1 cellular context compared by ENCODE assay signal in the genomic region with DNA sequence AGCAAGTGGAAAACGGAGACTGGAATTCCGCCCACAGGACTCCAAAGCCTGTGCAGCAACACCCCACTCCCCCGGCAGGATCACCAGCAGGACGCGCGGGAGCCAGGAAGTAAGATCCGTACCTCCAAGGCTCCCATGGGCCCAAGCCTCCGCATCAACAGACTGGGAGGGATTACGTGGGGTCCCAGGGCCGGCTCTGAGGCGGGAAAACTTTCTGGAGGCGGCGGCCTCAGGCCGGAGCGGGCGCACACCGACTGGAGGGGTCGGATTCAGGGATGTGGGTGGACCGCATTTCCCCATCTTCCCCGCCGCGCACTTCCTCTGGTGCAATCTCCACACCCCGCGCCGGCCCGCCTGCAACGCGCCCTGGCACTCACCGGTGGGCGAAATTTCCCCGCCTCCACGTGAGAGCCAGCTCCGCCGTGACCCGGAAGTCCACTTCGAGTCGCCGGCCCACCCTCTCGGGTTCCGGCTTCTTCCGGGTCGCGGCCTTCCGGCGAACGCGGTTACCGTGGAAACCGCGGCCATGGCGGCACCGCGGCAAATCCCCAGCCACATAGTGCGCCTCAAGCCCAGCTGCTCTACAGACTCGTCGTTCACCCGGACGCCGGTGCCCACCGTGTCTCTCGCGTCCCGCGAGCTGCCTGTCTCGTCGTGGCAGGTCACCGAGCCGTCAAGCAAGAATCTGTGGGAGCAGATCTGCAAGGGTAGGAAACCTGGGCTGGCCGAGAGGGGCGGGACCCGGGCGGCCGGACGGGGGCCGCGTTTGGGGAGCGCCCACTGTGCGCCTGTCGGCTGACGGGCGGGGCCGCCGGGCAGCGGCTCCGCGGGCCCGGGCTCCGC.
A peak's percentile ranks its signal among the peaks of the same experiment; 100 is the strongest.
TF ChIP-seq lines count a peak whose summit lies in the region.

A gene with protein sequence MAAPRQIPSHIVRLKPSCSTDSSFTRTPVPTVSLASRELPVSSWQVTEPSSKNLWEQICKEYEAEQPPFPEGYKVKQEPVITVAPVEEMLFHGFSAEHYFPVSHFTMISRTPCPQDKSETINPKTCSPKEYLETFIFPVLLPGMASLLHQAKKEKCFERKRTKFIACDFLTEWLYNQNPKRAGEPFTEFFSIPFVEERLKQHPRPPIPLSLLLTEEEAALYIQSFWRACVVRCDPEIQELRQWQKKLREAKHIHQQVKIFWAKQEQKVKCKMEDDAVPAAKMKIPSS (plus strand): TSS at position 491 of the 843 bp plus-strand sequence. CDS start 36 bp downstream, at position 527.
KNOP1 (minus strand) TSS at position 447 of the 843 bp plus-strand sequence. CDS start 3,192 bp downstream, outside the sequence.

TF ChIP-seq in K562, 482 proteins besides CTCF, POLR2A, EP300 and RAD21 (continued from another document and continues in another):
- TF ChIP-seq HDAC8 (tag; IDR thresholded peaks at IDR 0.05) = no peak
- peak; percentile 87 for TF ChIP-seq POLR2G (IDR thresholded peaks at IDR 0.05; ENCODE audit: low read depth, low read length)
- TF ChIP-seq, protein P1, sequence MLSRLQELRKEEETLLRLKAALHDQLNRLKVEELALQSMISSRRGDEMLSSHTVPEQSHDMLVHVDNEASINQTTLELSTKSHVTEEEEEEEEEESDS (CRISPR knock-in tag; IDR thresholded peaks at IDR 0.05) = no peak
- TF ChIP-seq, protein P2, sequence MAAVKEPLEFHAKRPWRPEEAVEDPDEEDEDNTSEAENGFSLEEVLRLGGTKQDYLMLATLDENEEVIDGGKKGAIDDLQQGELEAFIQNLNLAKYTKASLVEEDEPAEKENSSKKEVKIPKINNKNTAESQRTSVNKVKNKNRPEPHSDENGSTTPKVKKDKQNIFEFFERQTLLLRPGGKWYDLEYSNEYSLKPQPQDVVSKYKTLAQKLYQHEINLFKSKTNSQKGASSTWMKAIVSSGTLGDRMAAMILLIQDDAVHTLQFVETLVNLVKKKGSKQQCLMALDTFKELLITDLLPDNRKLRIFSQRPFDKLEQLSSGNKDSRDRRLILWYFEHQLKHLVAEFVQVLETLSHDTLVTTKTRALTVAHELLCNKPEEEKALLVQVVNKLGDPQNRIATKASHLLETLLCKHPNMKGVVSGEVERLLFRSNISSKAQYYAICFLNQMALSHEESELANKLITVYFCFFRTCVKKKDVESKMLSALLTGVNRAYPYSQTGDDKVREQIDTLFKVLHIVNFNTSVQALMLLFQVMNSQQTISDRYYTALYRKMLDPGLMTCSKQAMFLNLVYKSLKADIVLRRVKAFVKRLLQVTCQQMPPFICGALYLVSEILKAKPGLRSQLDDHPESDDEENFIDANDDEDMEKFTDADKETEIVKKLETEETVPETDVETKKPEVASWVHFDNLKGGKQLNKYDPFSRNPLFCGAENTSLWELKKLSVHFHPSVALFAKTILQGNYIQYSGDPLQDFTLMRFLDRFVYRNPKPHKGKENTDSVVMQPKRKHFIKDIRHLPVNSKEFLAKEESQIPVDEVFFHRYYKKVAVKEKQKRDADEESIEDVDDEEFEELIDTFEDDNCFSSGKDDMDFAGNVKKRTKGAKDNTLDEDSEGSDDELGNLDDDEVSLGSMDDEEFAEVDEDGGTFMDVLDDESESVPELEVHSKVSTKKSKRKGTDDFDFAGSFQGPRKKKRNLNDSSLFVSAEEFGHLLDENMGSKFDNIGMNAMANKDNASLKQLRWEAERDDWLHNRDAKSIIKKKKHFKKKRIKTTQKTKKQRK (IDR thresholded peaks at IDR 0.05; ENCODE audit: borderline replicate concordance, low read depth, low read length) = no peak
- no peak for TF ChIP-seq BCL6 (CRISPR knock-in tag; IDR thresholded peaks at IDR 0.05)
- TF ChIP-seq SAFB (IDR thresholded peaks at IDR 0.05; ENCODE audit: borderline replicate concordance, low read depth, low read length) = peak; percentile 15; the same call in 1 of the 2 replicates
- TF ChIP-seq BRF2 (IDR thresholded peaks at IDR 0.05; ENCODE audit: borderline replicate concordance, insufficient read depth, insufficient read length) = no peak
- peak; percentile 94 for TF ChIP-seq TFAP4 (CRISPR knock-in tag; IDR thresholded peaks at IDR 0.05; ENCODE audit: borderline replicate concordance)
- TF ChIP-seq KHSRP (IDR thresholded peaks at IDR 0.05) = no peak
- no peak for TF ChIP-seq NBN (IDR thresholded peaks at IDR 0.05; ENCODE audit: low read depth)
- no peak for TF ChIP-seq PRMT5 (CRISPR knock-in tag; IDR thresholded peaks at IDR 0.05)
- no peak for TF ChIP-seq MAFK (IDR thresholded peaks at IDR 0.05; ENCODE audit: low read length)
- no peak for TF ChIP-seq ZBTB2 (IDR thresholded peaks at IDR 0.05)
- TF ChIP-seq ZNF24 (IDR thresholded peaks at IDR 0.05) = no peak
- no peak; the same call in 1 of the 2 replicates for TF ChIP-seq LCOR (CRISPR knock-in tag; IDR thresholded peaks at IDR 0.05)
- TF ChIP-seq E4F1 (CRISPR knock-in tag; IDR thresholded peaks at IDR 0.05; ENCODE audit: borderline replicate concordance) = no peak
- no peak for TF ChIP-seq ZNF699 (CRISPR knock-in tag; IDR thresholded peaks at IDR 0.05; ENCODE audit: insufficient replicate concordance)
- TF ChIP-seq HMG20B (CRISPR knock-in tag; IDR thresholded peaks at IDR 0.05) = no peak
- TF ChIP-seq ZNF589 (CRISPR knock-in tag; IDR thresholded peaks at IDR 0.05; ENCODE audit: low read depth) = no peak
- peak; percentile 98 for TF ChIP-seq ZBTB40 (IDR thresholded peaks at IDR 0.05)
- TF ChIP-seq ZBTB40 (CRISPR knock-in tag; IDR thresholded peaks at IDR 0.05) = no peak
- TF ChIP-seq TFE3 (CRISPR knock-in tag; IDR thresholded peaks at IDR 0.05) = no peak
- TF ChIP-seq MBD2 (IDR thresholded peaks at IDR 0.05; ENCODE audit: borderline replicate concordance, low read depth) = no peak
- peak; percentile 41 for TF ChIP-seq KLF13 (tag; IDR thresholded peaks at IDR 0.05; ENCODE audit: borderline replicate concordance, low read depth)
- TF ChIP-seq CREB1 (IDR thresholded peaks at IDR 0.05) = no peak
- TF ChIP-seq CREB1 (CRISPR knock-in tag; IDR thresholded peaks at IDR 0.05) = no peak
- no peak for TF ChIP-seq ZNF75A (CRISPR knock-in tag; IDR thresholded peaks at IDR 0.05)
- TF ChIP-seq ZNF778 (CRISPR knock-in tag; IDR thresholded peaks at IDR 0.05) = no peak
